Comparison of ENCODE assay signal across 8 cellular contexts in genomic region chr1:161725888-161726630, GRCh38. TPM values are rescaled to one million over a fixed set of nuclear protein-coding genes. Genes with fewer than 3 reads are reported as not detected.
A peak's percentile ranks its signal among the peaks of the same experiment; 100 is the strongest.
DNase-seq lines count a peak whose midpoint lies in the region; ATAC-seq lines count a peak whose summit lies in the region.

No MANE protein-coding gene starts in this region.

- no peaks in the 10 kb centered on the region for H3K9me3 ChIP-seq in effector memory CD4-positive, alpha-beta T cell (ENCODE audit: control insufficient read depth, low read length)

- no peaks in the 10 kb centered on the region for H3K36me3 ChIP-seq in effector memory CD4-positive, alpha-beta T cell (ENCODE audit: control insufficient read depth, insufficient read depth, low read length)

- peaks cover 43% of the 10 kb centered on the region for H3K4me1 Mint-ChIP-seq in activated CD4-positive, alpha-beta T cell treated with anti-CD3 and anti-CD28 coated beads, Interleukin-2, amount 10 ng/mL, durations not matched to agents 7 days and 5 days
- peaks cover 64% of the 10 kb centered on the region for H3K4me1 Mint-ChIP-seq in stimulated activated naive CD8-positive, alpha-beta T cell treated with anti-CD3 and anti-CD28 coated beads, Interleukin-15, Interleukin-2, amounts not matched to agents 100 ng/mL and 50 ng/mL, for 24 hours (ENCODE audit: low read depth)

- H3K27ac ChIP-seq in effector memory CD4-positive, alpha-beta T cell (ENCODE audit: insufficient read depth, low read length, poor library complexity, severe bottlenecking), result peak overlapping the region; percentile 59

- H3K36me3 Mint-ChIP-seq in activated CD4-positive, alpha-beta T cell treated with anti-CD3 and anti-CD28 coated beads, Interleukin-2, amount 10 ng/mL, durations not matched to agents 7 days and 5 days (ENCODE audit: low read depth), result no peaks in the 10 kb centered on the region
- H3K36me3 Mint-ChIP-seq in stimulated activated naive CD8-positive, alpha-beta T cell treated with anti-CD3 and anti-CD28 coated beads, Interleukin-15, Interleukin-2, amounts not matched to agents 100 ng/mL and 50 ng/mL, for 24 hours (ENCODE audit: low read depth), result no peaks in the 10 kb centered on the region

- H3K9me3 Mint-ChIP-seq in activated CD4-positive, alpha-beta T cell treated with anti-CD3 and anti-CD28 coated beads, Interleukin-2, amount 10 ng/mL, durations not matched to agents 7 days and 5 days, result no peaks in the 10 kb centered on the region
- no peaks in the 10 kb centered on the region for H3K9me3 Mint-ChIP-seq in stimulated activated naive CD8-positive, alpha-beta T cell treated with anti-CD3 and anti-CD28 coated beads, Interleukin-15, Interleukin-2, amounts not matched to agents 100 ng/mL and 50 ng/mL, for 24 hours

- no peaks in the 10 kb centered on the region for H3K27me3 ChIP-seq in effector memory CD4-positive, alpha-beta T cell (replicated peaks; ENCODE audit: control insufficient read depth, insufficient read depth, low read length, poor library complexity, severe bottlenecking)

- peak overlapping the region; percentile 83 for H3K4me3 Mint-ChIP-seq in activated CD4-positive, alpha-beta T cell treated with anti-CD3 and anti-CD28 coated beads, Interleukin-2, amount 10 ng/mL, durations not matched to agents 7 days and 5 days
- H3K4me3 Mint-ChIP-seq in stimulated activated naive CD8-positive, alpha-beta T cell treated with anti-CD3 and anti-CD28 coated beads, Interleukin-15, Interleukin-2, amounts not matched to agents 100 ng/mL and 50 ng/mL, for 24 hours, result peak overlapping the region; percentile 87

- H3K27ac Mint-ChIP-seq in activated CD4-positive, alpha-beta T cell treated with anti-CD3 and anti-CD28 coated beads, Interleukin-2, amount 10 ng/mL, durations not matched to agents 7 days and 5 days, result peak overlapping the region; percentile 74
- peak overlapping the region; percentile 65 for H3K27ac Mint-ChIP-seq in stimulated activated naive CD8-positive, alpha-beta T cell treated with anti-CD3 and anti-CD28 coated beads, Interleukin-15, Interleukin-2, amounts not matched to agents 100 ng/mL and 50 ng/mL, for 24 hours

- H3K4me1 ChIP-seq in effector memory CD4-positive, alpha-beta T cell (ENCODE audit: control insufficient read depth, insufficient read depth, low read length, poor library complexity, severe bottlenecking), result peaks cover 10% of the 10 kb centered on the region

- no peak for ATAC-seq in HG02981 (IDR thresholded peaks at IDR 0.05; ENCODE audit: unreplicated experiment)

- H3K27me3 Mint-ChIP-seq in activated CD4-positive, alpha-beta T cell treated with anti-CD3 and anti-CD28 coated beads, Interleukin-2, amount 10 ng/mL, durations not matched to agents 7 days and 5 days, result peaks cover 77% of the 10 kb centered on the region
- peaks cover 24% of the 10 kb centered on the region for H3K27me3 Mint-ChIP-seq in stimulated activated naive CD8-positive, alpha-beta T cell treated with anti-CD3 and anti-CD28 coated beads, Interleukin-15, Interleukin-2, amounts not matched to agents 100 ng/mL and 50 ng/mL, for 24 hours

- DNase-seq in GDM1 (lab: John Stamatoyannopoulos, UW) (peak; percentile 38), HCEC 1CT (peak; percentile 63), NCI-H1694 treated with DMSO at 0.1 percent for 48 hours (lab: John Stamatoyannopoulos, UW) (peak; percentile 16), medulla oblongata (ENCODE audit: extremely low spot score) (peak; percentile 30)
- DNase-seq in activated CD4-positive, alpha-beta T cell treated with anti-CD3 and anti-CD28 coated beads, Interleukin-2, amount 10 ng/mL, durations not matched to agents 7 days and 5 days, result peak; percentile 22
- DNase-seq in effector memory CD4-positive, alpha-beta T cell, result peak; percentile 2 to 10 (median 2)

- POLR2A ChIA-PET in activated CD4-positive, alpha-beta T cell treated with anti-CD3 and anti-CD28 coated beads, Interleukin-2, amount 10 ng/mL, durations not matched to agents 7 days and 5 days (lab: Charles Lee), result no interaction called here

- CTCF ChIA-PET in activated CD4-positive, alpha-beta T cell treated with anti-CD3 and anti-CD28 coated beads, Interleukin-2, amount 10 ng/mL, durations not matched to agents 7 days and 5 days (lab: Charles Lee), result interaction anchor here (0.8 to 2.5 kb wide), 11 partner anchors 10 to 234 kb away, joined by 3 to 14 read pairs (median 5); partner anchors contain the start of gene DUSP12

- H3K4me3 ChIP-seq in effector memory CD4-positive, alpha-beta T cell (ENCODE audit: insufficient read depth, low read depth, low read length, poor library complexity, severe bottlenecking), result peak overlapping the region; percentile 84

RNA-seq across cellular contexts. Expression of gene FCRLB, which starts 4.7 kb away (rescaled TPM):
- total RNA-seq in activated CD4-positive, alpha-beta T cell treated with anti-CD3 and anti-CD28 coated beads, Interleukin-2, amount 10 ng/mL, durations not matched to agents 7 days and 5 days, result under 1 TPM; 0.23 to 0.25 TPM

RNA-seq across cellular contexts. Expression of gene FCRLA, which starts 19.0 kb away (rescaled TPM):
- not detected for total RNA-seq in activated CD4-positive, alpha-beta T cell treated with anti-CD3 and anti-CD28 coated beads, Interleukin-2, amount 10 ng/mL, durations not matched to agents 7 days and 5 days

RNA-seq across cellular contexts. Expression of gene DUSP12, which starts 23.5 kb away (rescaled TPM):
- 10 to 100 TPM; 21.6 TPM for total RNA-seq in activated CD4-positive, alpha-beta T cell treated with anti-CD3 and anti-CD28 coated beads, Interleukin-2, amount 10 ng/mL, durations not matched to agents 7 days and 5 days

RNA-seq across cellular contexts. Expression of gene ATF6, which starts 40.1 kb away (rescaled TPM):
- 10 to 100 TPM; 22.9 to 28.0 TPM for total RNA-seq in activated CD4-positive, alpha-beta T cell treated with anti-CD3 and anti-CD28 coated beads, Interleukin-2, amount 10 ng/mL, durations not matched to agents 7 days and 5 days

Comparison
In these comparisons a context has a peak if more than half of its experiments do, and no peak if none do; other contexts are left out.
1. DNase-seq: peak in every context shown above with its lines; median percentile 63 in HCEC 1CT; 38 in GDM1; 30 in medulla oblongata; 22 in activated CD4-positive, alpha-beta T cell treated with anti-CD3 and anti-CD28 coated beads, Interleukin-2, amount 10 ng/mL, durations not matched to agents 7 days and 5 days; 16 in NCI-H1694 treated with DMSO at 0.1 percent for 48 hours; 2 in effector memory CD4-positive, alpha-beta T cell.